In genomic region chr12:65835256-65835655, GRCh38 we compare ENCODE assay signal across 20 cellular contexts. TPM values are rescaled to one million over a fixed set of nuclear protein-coding genes. Genes with fewer than 3 reads are reported as not detected.
DNase-seq lines count a peak whose midpoint lies in the region; ATAC-seq and TF ChIP-seq lines count a peak whose summit lies in the region.
"Had no signal": no experiment of that assay in that cellular context is flagged by ENCODE, and none has a peak within 500 bp of the region (broad histone marks: within the 10 kb centered on the region; RNA-seq: fewer than 3 reads in every experiment).

No MANE protein-coding gene starts in this region.

- peak; percentile 9; the same call in 1 of the 2 replicates for TF ChIP-seq RAD21 in HCT116 (IDR thresholded peaks at IDR 0.05; ENCODE audit: low read depth)

- H3K27ac Mint-ChIP-seq in endodermal cell = no peak overlapping the region
- peak overlapping the region; percentile 87 for H3K27ac Mint-ChIP-seq in nephron progenitor cell
- no peak overlapping the region for H3K27ac Mint-ChIP-seq in GM23338
- H3K27ac Mint-ChIP-seq in CD8-positive, alpha-beta T cell = no peak overlapping the region

- H2AFZ ChIP-seq in HCT116 (ENCODE audit: low read depth, low read length, poor library complexity, severe bottlenecking) = no peak overlapping the region
- H2AFZ ChIP-seq in GM23338 = no peak overlapping the region

- no peaks in the 10 kb centered on the region for H3K9me2 ChIP-seq in HCT116 (ENCODE audit: insufficient read depth)
- H3K9me2 ChIP-seq in GM23338 (ENCODE audit: insufficient read depth) = no peaks in the 10 kb centered on the region

- ATAC-seq in HCT116 (no peak), Panc1 (no peak), GM23338 (no peak)
- no peak for ATAC-seq in CD8-positive, alpha-beta T cell
- ATAC-seq: A549 had no signal

- H3K4me2 ChIP-seq in HCT116 (ENCODE audit: low read length) (peak overlapping the region; percentile 8; the same call in 1 of the 2 replicates), GM23338 (no peak overlapping the region)
- H3K4me2 ChIP-seq: A549 had no signal

- no peak for TF ChIP-seq POLR2A in HCT116 (IDR thresholded peaks at IDR 0.05; ENCODE audit: borderline replicate concordance, extremely low read depth, insufficient read depth, insufficient read length)

- RAD21 ChIA-PET in HCT116 (lab: Charles Lee; ENCODE audit: low non-redundant PET in 1 of 2, low total read pairs in 2 of 2, uncharacterized antibody in 2 of 2, unreplicated experiment in 2 of 2) = no interaction called here

- WGBS in endodermal cell (ENCODE audit: insufficient coverage in 1 of 2, insufficient read length in 1 of 2), 2 experiments = 93 to 97% methylated on average over 3 to 4 of the region's 4 CpGs

- no peak overlapping the region for H3K4me3 Mint-ChIP-seq in endodermal cell
- peak overlapping the region; percentile 30 for H3K4me3 Mint-ChIP-seq in nephron progenitor cell
- no peak overlapping the region for H3K4me3 Mint-ChIP-seq in GM23338
- no peak overlapping the region for H3K4me3 Mint-ChIP-seq in CD8-positive, alpha-beta T cell

- H3K4me3 ChIP-seq in HCT116 (replicated peaks in 1 of 2; ENCODE audit: low read depth in 1 of 2, low read length in 2 of 2) (no peak overlapping the region), Panc1 (ENCODE audit: low read depth in 2 of 2, low read length in 2 of 2) (no peak overlapping the region), endodermal cell (ENCODE audit: low read length) (no peak overlapping the region), GM23338 (no peak overlapping the region), right atrium auricular region (no peak overlapping the region)
- no peak overlapping the region for H3K4me3 ChIP-seq in CD8-positive, alpha-beta T cell (ENCODE audit: low read depth, low read length)
- H3K4me3 ChIP-seq: A549, SJCRH30 had no signal

- no peak for TF ChIP-seq CTCF in HCT116 (IDR thresholded peaks at IDR 0.05 in 2 of 3, conservative IDR thresholded peaks at IDR 0.05 in 1 of 3; ENCODE audit: borderline replicate concordance in 1 of 3, insufficient read depth in 1 of 3, low read depth in 2 of 3, low read length in 2 of 3)
- TF ChIP-seq CTCF in Panc1 (IDR thresholded peaks at IDR 0.05) = no peak
- TF ChIP-seq CTCF in endodermal cell (conservative IDR thresholded peaks at IDR 0.05) = no peak
- TF ChIP-seq CTCF in nephron progenitor cell (IDR thresholded peaks at IDR 0.05) = no peak
- TF ChIP-seq CTCF in GM23338 (conservative IDR thresholded peaks at IDR 0.05; ENCODE audit: low read depth in 2 of 2) = no peak
- TF ChIP-seq CTCF in CD8-positive, alpha-beta T cell (IDR thresholded peaks at IDR 0.05) = no peak
- no peak for TF ChIP-seq CTCF in right atrium auricular region (IDR thresholded peaks at IDR 0.05)

- in situ Hi-C loops in Panc1 (cut with HindIII; ENCODE audit: low pct_unique_long_range_greater_than_20kb, low sequenced_read_pairs) = no loop called here

- peaks cover 30% of the 10 kb centered on the region for H3K4me1 Mint-ChIP-seq in endodermal cell
- H3K4me1 Mint-ChIP-seq in nephron progenitor cell = peaks cover 90% of the 10 kb centered on the region
- peaks cover 9% of the 10 kb centered on the region for H3K4me1 Mint-ChIP-seq in GM23338
- no peaks in the 10 kb centered on the region for H3K4me1 Mint-ChIP-seq in CD8-positive, alpha-beta T cell (ENCODE audit: low read depth)

- H3K36me3 ChIP-seq in HCT116 (ENCODE audit: control insufficient read depth in 1 of 2, insufficient read depth in 2 of 2, low read length in 2 of 2) (peaks cover 22 to 56% of the 10 kb centered on the region in 2 experiments), Panc1 (ENCODE audit: control insufficient read depth, insufficient read depth, low read length) (peaks cover 33% of the 10 kb centered on the region), endodermal cell (ENCODE audit: control insufficient read depth, insufficient read depth, low read length) (peaks cover 63% of the 10 kb centered on the region), GM23338 (ENCODE audit: insufficient read depth) (no peaks in the 10 kb centered on the region; the same call in 1 of the 2 replicates), right atrium auricular region (no peaks in the 10 kb centered on the region)
- H3K36me3 ChIP-seq in CD8-positive, alpha-beta T cell (ENCODE audit: insufficient read depth, low read length) = no peaks in the 10 kb centered on the region

- H3K9me3 Mint-ChIP-seq in endodermal cell (no peaks in the 10 kb centered on the region), nephron progenitor cell (no peaks in the 10 kb centered on the region), GM23338 (no peaks in the 10 kb centered on the region)
- no peaks in the 10 kb centered on the region for H3K9me3 Mint-ChIP-seq in CD8-positive, alpha-beta T cell

- no peaks in the 10 kb centered on the region for H3F3A ChIP-seq in GM23338 (replicated peaks; ENCODE audit: low read depth)

- CTCF ChIA-PET in HCT116 (lab: Charles Lee) = interaction anchor here (1.8 kb wide), 1 partner anchor 279 kb away, joined by 4 read pairs; no protein-coding TSS in a partner anchor
- CTCF ChIA-PET in Panc1 (lab: Charles Lee) = no interaction called here
- CTCF ChIA-PET in CD8-positive, alpha-beta T cell (lab: Charles Lee) = no interaction called here

- H3K4me1 ChIP-seq in HCT116 (ENCODE audit: control insufficient read depth in 1 of 2, insufficient read depth in 2 of 2, low read length in 2 of 2) = peaks cover 91 to 98% of the 10 kb centered on the region in 2 experiments
- H3K4me1 ChIP-seq in Panc1 (ENCODE audit: control insufficient read depth, insufficient read depth, low read length) = peaks cover 51% of the 10 kb centered on the region
- H3K4me1 ChIP-seq in endodermal cell (ENCODE audit: control insufficient read depth, insufficient read depth, low read length) = peaks cover 9% of the 10 kb centered on the region
- no peaks in the 10 kb centered on the region for H3K4me1 ChIP-seq in GM23338 (ENCODE audit: insufficient read depth)
- H3K4me1 ChIP-seq in CD8-positive, alpha-beta T cell (ENCODE audit: insufficient read depth, low read length) = no peaks in the 10 kb centered on the region
- H3K4me1 ChIP-seq in right atrium auricular region = no peaks in the 10 kb centered on the region
- H3K4me1 ChIP-seq: A549, SJCRH30 had no signal

- POLR2A ChIA-PET in HCT116 (lab: Charles Lee) (interaction anchor here (1.0 kb wide), 1 partner anchor 335 kb away, joined by 3 read pairs; no protein-coding TSS in a partner anchor), Panc1 (lab: Charles Lee) (no interaction called here)
- POLR2A ChIA-PET in CD8-positive, alpha-beta T cell (lab: Charles Lee) = no interaction called here

- H3K27me3 ChIP-seq in HCT116 (ENCODE audit: insufficient read depth, low read length) = no peaks in the 10 kb centered on the region
- no peaks in the 10 kb centered on the region for H3K27me3 ChIP-seq in Panc1 (ENCODE audit: control insufficient read depth, insufficient read depth, low read length)
- H3K27me3 ChIP-seq in endodermal cell (ENCODE audit: control insufficient read depth, insufficient read depth, low read length, poor library complexity, severe bottlenecking) = no peaks in the 10 kb centered on the region
- no peaks in the 10 kb centered on the region for H3K27me3 ChIP-seq in GM23338 (ENCODE audit: insufficient read depth)
- peaks cover 3% of the 10 kb centered on the region for H3K27me3 ChIP-seq in CD8-positive, alpha-beta T cell (ENCODE audit: insufficient read depth, low read length)
- H3K27me3 ChIP-seq in right atrium auricular region = no peaks in the 10 kb centered on the region
- H3K27me3 ChIP-seq: SJCRH30 had no signal

- H3K36me3 Mint-ChIP-seq in endodermal cell (ENCODE audit: low read depth) = peaks cover 31% of the 10 kb centered on the region
- H3K36me3 Mint-ChIP-seq in nephron progenitor cell (ENCODE audit: low read depth) = peaks cover 89% of the 10 kb centered on the region
- H3K36me3 Mint-ChIP-seq in GM23338 (ENCODE audit: low read depth) = peaks cover 26% of the 10 kb centered on the region; the same call in 2 of the 3 replicates
- no peaks in the 10 kb centered on the region for H3K36me3 Mint-ChIP-seq in CD8-positive, alpha-beta T cell

- intact Hi-C loops in HCT116 (cut with micrococcal nuclease) = loop anchor here (10.0 kb wide), 1 partner anchor 400 kb away; no protein-coding TSS in a partner anchor
- intact Hi-C loops in Panc1 (cut with micrococcal nuclease; ENCODE audit: unreplicated experiment) = no loop called here
- intact Hi-C loops in CD8-positive, alpha-beta T cell (cut with DNase I, micrococcal nuclease) = no loop called here

- H3K9ac ChIP-seq in HCT116 (ENCODE audit: low read length) = peak overlapping the region; percentile 32
- no peak overlapping the region for H3K9ac ChIP-seq in endodermal cell (ENCODE audit: extremely low read depth, low read length, poor library complexity, severe bottlenecking)

- H4K20me1 ChIP-seq in HCT116 (ENCODE audit: insufficient read depth) (peaks cover 14% of the 10 kb centered on the region; the same call in 1 of the 2 replicates), GM23338 (replicated peaks; ENCODE audit: insufficient read depth) (no peaks in the 10 kb centered on the region)

- H3K9me3 ChIP-seq in HCT116 (ENCODE audit: control insufficient read depth in 1 of 2, insufficient read depth in 1 of 2, low read depth in 1 of 2, low read length in 2 of 2) (no peaks in the 10 kb centered on the region), Panc1 (ENCODE audit: control insufficient read depth, insufficient read depth, low read depth, low read length) (no peaks in the 10 kb centered on the region), endodermal cell (ENCODE audit: control insufficient read depth, low read length) (no peaks in the 10 kb centered on the region), right atrium auricular region (no peaks in the 10 kb centered on the region)
- no peaks in the 10 kb centered on the region for H3K9me3 ChIP-seq in CD8-positive, alpha-beta T cell (ENCODE audit: low read length)
- H3K9me3 ChIP-seq: A549, SJCRH30 had no signal

- H3K27me3 Mint-ChIP-seq in endodermal cell (ENCODE audit: insufficient read depth) (no peaks in the 10 kb centered on the region), nephron progenitor cell (ENCODE audit: low read depth, poor library complexity) (peaks cover 5% of the 10 kb centered on the region), GM23338 (ENCODE audit: insufficient read depth, low read depth, poor library complexity) (no peaks in the 10 kb centered on the region)
- peaks cover 3% of the 10 kb centered on the region for H3K27me3 Mint-ChIP-seq in CD8-positive, alpha-beta T cell (ENCODE audit: low read depth)

- H3K27ac ChIP-seq in HCT116 (ENCODE audit: low read depth, low read length) (peak overlapping the region; percentile 100), Panc1 (ENCODE audit: low read length) (peak overlapping the region; percentile 59), endodermal cell (ENCODE audit: low read depth, low read length) (peak overlapping the region; percentile 15), GM23338 (ENCODE audit: low read depth) (no peak overlapping the region), right atrium auricular region (no peak overlapping the region)
- H3K27ac ChIP-seq in CD8-positive, alpha-beta T cell (ENCODE audit: low read depth, low read length) = no peak overlapping the region
- H3K27ac ChIP-seq: A549, SJCRH30 had no signal

- no peak for DNase-seq in HCT116 (ENCODE audit: low read depth, low spot score)
- no peak for DNase-seq in Panc1 (ENCODE audit: low read depth, low spot score)
- DNase-seq in endodermal cell = no peak
- no peak for DNase-seq in nephron progenitor cell
- no peak for DNase-seq in GM23338 (ENCODE audit: low spot score)
- no peak for DNase-seq in CD8-positive, alpha-beta T cell
- DNase-seq in iPS-NIHi11 (ENCODE audit: low spot score) = no peak
- no peak for DNase-seq in right atrium auricular region (ENCODE audit: low spot score)
- DNase-seq: C1 segment of cervical spinal cord, DMS153, H7, Karpas-422, MM.1S, NCI-H1092 treated with DMSO at 0.1 percent for 48 hours, NCI-H2081 treated with DMSO at 0.1 percent for 48 hours, NCI-H226, NCI-H524 treated with DMSO at 0.1 percent for 48 hours, RPMI8226, SJCRH30 had no signal

- BruUV-seq in HCT116 (replicated peaks; lab: Mats Ljungman, UMichigan) = no TSS peak
- BruUV-seq in Panc1 (replicated peaks; lab: Mats Ljungman, UMichigan) = no TSS peak

- H3K79me2 ChIP-seq in HCT116 (ENCODE audit: insufficient read depth, low read length) (peaks cover 99% of the 10 kb centered on the region), GM23338 (replicated peaks; ENCODE audit: insufficient read depth) (peaks cover 10% of the 10 kb centered on the region)

RNA-seq across cellular contexts. Expression of gene HMGA2, which starts 11.0 kb away (rescaled TPM):
- total RNA-seq in HCT116 (2021; ENCODE audit: unreplicated experiment) (215 TPM), Panc1 (2021; ENCODE audit: unreplicated experiment) (61.4 TPM), endodermal cell (100 to 1,000 TPM; 101 to 119 TPM), right atrium auricular region (not detected)
- polyA plus RNA-seq in HCT116 (2012) = 53.9 and 72.1 TPM in 2 replicates
- 66.2 TPM for polyA plus RNA-seq in Panc1 (2012; ENCODE audit: insufficient read length)
- polyA plus RNA-seq in endodermal cell (2013, experiment 1 of 2) = 267 TPM
- 307 TPM for polyA plus RNA-seq in endodermal cell (2013, experiment 2 of 2)
- total RNA-seq in GM23338 (2014; rRNA removed; shearing (Covaris generic)) = 86.0 and 94.8 TPM in 2 replicates
- polyA plus RNA-seq in GM23338 (2016; fragmentation: Nextera tagmentation; extraction: Ambion mirVana) = 43.9 and 50.4 TPM in 2 replicates
- not detected for total RNA-seq in CD8-positive, alpha-beta T cell

Comparison
In these comparisons a context has a peak if more than half of its experiments do, and no peak if none do; other contexts are left out.
1. H3K27ac ChIP-seq: peak in HCT116 (single experiment), Panc1 (single experiment) and endodermal cell (single experiment); none in GM23338 (single experiment), CD8-positive, alpha-beta T cell (single experiment) and right atrium auricular region (0 of 2).
2. RNA of gene HMGA2, which starts 11.0 kb away (total RNA-seq): 215 TPM in HCT116 (single experiment), 101 to 119 TPM in endodermal cell, 86.0 to 94.8 TPM in GM23338 and 61.4 TPM in Panc1 (single experiment); not detected in right atrium auricular region and not detected in CD8-positive, alpha-beta T cell; every median in the first group is over 10 times any median in the second.